ENCODE assay signal across 10 cellular contexts in the genomic region with DNA sequence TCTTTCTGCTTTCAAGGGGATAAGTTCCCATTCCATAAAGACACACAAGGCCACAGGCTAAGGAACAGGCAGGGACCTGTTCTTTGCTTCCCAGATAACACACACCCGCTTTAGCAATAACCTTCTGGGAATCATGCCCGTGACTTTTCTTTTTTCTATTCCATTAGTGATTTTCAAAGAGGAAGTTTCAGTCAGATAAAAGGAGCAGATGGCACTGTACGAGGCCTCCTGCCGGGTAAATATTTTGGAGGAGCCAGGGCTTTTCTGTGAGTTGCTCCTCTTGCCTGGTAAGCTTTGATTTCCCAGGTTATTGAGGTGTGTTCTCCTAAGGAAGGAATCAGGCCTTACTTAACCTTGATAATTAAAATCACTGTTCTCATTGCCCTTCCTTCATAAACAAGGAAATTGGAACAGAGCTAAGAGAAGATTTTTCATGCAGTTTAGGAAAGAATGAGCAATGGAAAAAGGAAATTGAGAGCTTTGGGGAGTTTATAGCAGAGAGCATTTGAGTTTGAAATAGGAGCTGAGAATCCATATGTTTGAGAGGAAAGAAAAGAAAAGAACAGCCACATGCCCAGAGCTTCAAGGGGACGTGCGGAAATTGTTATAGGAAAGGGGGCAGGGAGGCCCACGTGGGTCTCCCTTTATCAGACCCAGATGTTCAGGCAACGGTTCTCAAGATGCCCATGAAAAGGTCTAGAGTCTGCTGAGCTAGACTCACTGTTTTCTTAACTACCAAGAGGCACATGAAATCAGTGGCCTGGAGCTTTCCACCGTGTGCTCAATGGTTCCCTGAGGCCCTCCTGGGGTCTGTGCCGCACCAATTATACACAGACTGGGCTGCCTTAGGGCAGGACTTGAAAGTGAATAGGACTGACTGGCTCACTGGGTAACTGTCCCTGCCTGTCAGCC. TPM values are rescaled to one million over a fixed set of nuclear protein-coding genes. Genes with fewer than 3 reads are reported as not detected.
A peak's percentile ranks its signal among the peaks of the same experiment; 100 is the strongest.
DNase-seq lines count a peak whose midpoint lies in the region; ATAC-seq and TF ChIP-seq lines count a peak whose summit lies in the region.
"Had no signal": no experiment of that assay in that cellular context is flagged by ENCODE, and none has a peak within 500 bp of the region (broad histone marks: within the 10 kb centered on the region; RNA-seq: fewer than 3 reads in every experiment).

No MANE protein-coding gene starts in this region.

- H3K27me3 Mint-ChIP-seq in osteocyte (ENCODE audit: unreplicated experiment): no peaks in the 10 kb centered on the region
- H3K27me3 Mint-ChIP-seq: stimulated activated naive CD8-positive, alpha-beta T cell treated with anti-CD3 and anti-CD28 coated beads, Interleukin-15, Interleukin-2, amounts not matched to agents 100 ng/mL and 50 ng/mL, for 24 hours had no signal

- TF ChIP-seq CTCF in RWPE1 (conservative IDR thresholded peaks at IDR 0.05; ENCODE audit: low read depth): no peak
- no peak for TF ChIP-seq CTCF in fibroblast of mammary gland (conservative IDR thresholded peaks at IDR 0.05; ENCODE audit: control insufficient read depth, insufficient read depth, low read depth, low read length)
- TF ChIP-seq CTCF in osteocyte (IDR thresholded peaks at IDR 0.05): no peak

- H3K4me3 Mint-ChIP-seq in osteocyte (ENCODE audit: unreplicated experiment): peak overlapping the region; percentile 27
- H3K4me3 Mint-ChIP-seq: activated T-cell treated with anti-CD3 and anti-CD28 coated beads, Interleukin-2, amount 50 U/mL, for 72 hours; stimulated activated naive CD8-positive, alpha-beta T cell treated with anti-CD3 and anti-CD28 coated beads, Interleukin-15, Interleukin-2, amounts not matched to agents 100 ng/mL and 50 ng/mL, for 24 hours had no signal

- POLR2A ChIA-PET in RWPE1 (lab: Yijun Ruan, JAX; ENCODE audit: low non-redundant PET): no interaction called here

- peaks cover 85% of the 10 kb centered on the region for H3K4me1 Mint-ChIP-seq in osteocyte (ENCODE audit: unreplicated experiment)

- H3K9me3 Mint-ChIP-seq in osteocyte (ENCODE audit: unreplicated experiment): no peaks in the 10 kb centered on the region
- H3K9me3 Mint-ChIP-seq: activated T-cell treated with anti-CD3 and anti-CD28 coated beads, Interleukin-2, amount 50 U/mL, for 72 hours; stimulated activated naive CD8-positive, alpha-beta T cell treated with anti-CD3 and anti-CD28 coated beads, Interleukin-15, Interleukin-2, amounts not matched to agents 100 ng/mL and 50 ng/mL, for 24 hours had no signal

- DNase-seq in COR-L47 (lab: John Stamatoyannopoulos, UW) (peak; percentile 34), RWPE1 (ENCODE audit: low spot score) (no peak), fibroblast of mammary gland (ENCODE audit: low read depth) (peak; percentile 80), osteocyte (ENCODE audit: extremely low spot score, unreplicated experiment) (no peak), globus pallidus (ENCODE audit: low spot score) (no peak), SHP77 (lab: John Stamatoyannopoulos, UW) (no peak), NOMO-1 treated with dmso at 0.1 percent for 144 hours (lab: John Stamatoyannopoulos, UW; ENCODE audit: unreplicated experiment) (no peak)
- DNase-seq: activated T-cell treated with anti-CD3 and anti-CD28 coated beads, Interleukin-2, amount 50 U/mL, for 72 hours had no signal

- H3K36me3 Mint-ChIP-seq in osteocyte (ENCODE audit: unreplicated experiment): no peaks in the 10 kb centered on the region

- no peak for ATAC-seq in HG03159 (IDR thresholded peaks at IDR 0.05; ENCODE audit: unreplicated experiment)
- ATAC-seq: activated T-cell treated with anti-CD3 and anti-CD28 coated beads, Interleukin-2, amount 50 U/mL, for 72 hours had no signal

- peak overlapping the region; percentile 98 for H3K27ac ChIP-seq in RWPE1

- H3K27ac Mint-ChIP-seq in osteocyte (ENCODE audit: unreplicated experiment): peak overlapping the region; percentile 94
- H3K27ac Mint-ChIP-seq: activated T-cell treated with anti-CD3 and anti-CD28 coated beads, Interleukin-2, amount 50 U/mL, for 72 hours; stimulated activated naive CD8-positive, alpha-beta T cell treated with anti-CD3 and anti-CD28 coated beads, Interleukin-15, Interleukin-2, amounts not matched to agents 100 ng/mL and 50 ng/mL, for 24 hours had no signal

- H3K4me3 ChIP-seq in fibroblast of mammary gland (ENCODE audit: control insufficient read depth, low read depth, low read length): no peak overlapping the region

- CTCF ChIA-PET in RWPE1 (lab: Yijun Ruan, JAX): interaction anchor here (1.5 kb wide), 1 partner anchor 11 kb away, joined by 3 read pairs; no protein-coding TSS in a partner anchor

RNA-seq across cellular contexts. Expression of a gene that starts 31.0 kb away (rescaled TPM):
- 98.9 and 99.0 TPM in 2 replicates for total RNA-seq in osteocyte

RNA-seq across cellular contexts. Expression of a gene that starts 33.1 kb away (rescaled TPM):
- 3.4 and 4.8 TPM in 2 replicates for total RNA-seq in osteocyte

Comparison
In these comparisons a context has a peak if more than half of its experiments do, and no peak if none do; other contexts are left out.
1. DNase-seq: peak in COR-L47 (single experiment) and fibroblast of mammary gland (single experiment); none in RWPE1 (single experiment), osteocyte (single experiment), globus pallidus (single experiment), SHP77 (0 of 2) and NOMO-1 treated with dmso at 0.1 percent for 144 hours (single experiment).